In genomic region chr3:45566205-45566604, GRCh38 we compare ENCODE assay signal across 19 cellular contexts. TPM values are rescaled to one million over a fixed set of nuclear protein-coding genes. Genes with fewer than 3 reads are reported as not detected.
DNase-seq lines count a peak whose midpoint lies in the region; ATAC-seq, FAIRE-seq and TF ChIP-seq lines count a peak whose summit lies in the region.
"Had no signal": no experiment of that assay in that cellular context is flagged by ENCODE, and none has a peak within 500 bp of the region (broad histone marks: within the 10 kb centered on the region; RNA-seq: fewer than 3 reads in every experiment).

No MANE protein-coding gene starts in this region.

- no peaks in the 10 kb centered on the region for H3K27me3 ChIP-seq in transverse colon
- H3K27me3 ChIP-seq: ascending aorta, esophagus muscularis mucosa, suprapubic skin had no signal

- H3K9me3 Mint-ChIP-seq in activated naive CD8-positive, alpha-beta T cell treated with anti-CD3 and anti-CD28 coated beads, Interleukin-2, amount 10 ng/mL, durations not matched to agents 7 days and 5 days: no peaks in the 10 kb centered on the region
- H3K9me3 Mint-ChIP-seq in activated naive CD8-positive, alpha-beta T cell treated with anti-CD3 and anti-CD28 coated beads for 36 hours: no peaks in the 10 kb centered on the region
- no peaks in the 10 kb centered on the region for H3K9me3 Mint-ChIP-seq in activated T-helper 1 cell treated with anti-CD3 and anti-CD28 coated beads, Interleukin-12 subunit alpha, Interleukin-12 subunit beta, Interleukin-2, Interleukin-4 antibody, amounts not matched to agents 30 ng/mL and 10 ng/mL and 1 ng/mL, durations not matched to agents 14 hours and 24 hours and 36 hours
- no peaks in the 10 kb centered on the region for H3K9me3 Mint-ChIP-seq in stimulated activated naive B cell treated with anti-CD40 and anti-IgM and Interleukin-4, amounts not matched to agents 10 μg/mL and 1 μg/mL and 100 μg/mL, for 72 hours

- ATAC-seq in activated naive CD8-positive, alpha-beta T cell treated with anti-CD3 and anti-CD28 coated beads, Interleukin-2, amount 10 ng/mL, durations not matched to agents 7 days and 5 days (ENCODE audit: low read depth): no peak
- ATAC-seq in stimulated activated naive B cell treated with anti-CD40 and anti-IgM and Interleukin-4, amounts not matched to agents 10 μg/mL and 1 μg/mL and 100 μg/mL, for 72 hours (replicated peaks): peak; percentile 18 to 33
- ATAC-seq in GM18517 (IDR thresholded peaks at IDR 0.05; ENCODE audit: unreplicated experiment): no peak

- peaks cover 11% of the 10 kb centered on the region for H3K36me3 Mint-ChIP-seq in activated naive CD8-positive, alpha-beta T cell treated with anti-CD3 and anti-CD28 coated beads, Interleukin-2, amount 10 ng/mL, durations not matched to agents 7 days and 5 days
- H3K36me3 Mint-ChIP-seq in activated naive CD8-positive, alpha-beta T cell treated with anti-CD3 and anti-CD28 coated beads for 36 hours: peaks cover 2% of the 10 kb centered on the region
- H3K36me3 Mint-ChIP-seq in activated T-helper 1 cell treated with anti-CD3 and anti-CD28 coated beads, Interleukin-12 subunit alpha, Interleukin-12 subunit beta, Interleukin-2, Interleukin-4 antibody, amounts not matched to agents 30 ng/mL and 10 ng/mL and 1 ng/mL, durations not matched to agents 14 hours and 24 hours and 36 hours (ENCODE audit: low read depth): peaks cover 11% of the 10 kb centered on the region
- H3K36me3 Mint-ChIP-seq in stimulated activated naive B cell treated with anti-CD40 and anti-IgM and Interleukin-4, amounts not matched to agents 10 μg/mL and 1 μg/mL and 100 μg/mL, for 72 hours: peaks cover 0 to 5% of the 10 kb centered on the region in 2 donors

- 92 to 95% methylated on average over 5 to 6 of the region's 6 CpGs for WGBS in transverse colon (ENCODE audit: low coverage in 1 of 2), 2 donors

- no peak for TF ChIP-seq POLR2A in transverse colon (IDR thresholded peaks at IDR 0.05)

- intact Hi-C loops in activated T-helper 1 cell treated with anti-CD3 and anti-CD28 coated beads, Interleukin-12 subunit alpha, Interleukin-12 subunit beta, Interleukin-2, Interleukin-4 antibody, amounts not matched to agents 30 ng/mL and 10 ng/mL and 1 ng/mL, durations not matched to agents 14 hours and 24 hours and 36 hours (cut with micrococcal nuclease): loop anchor here (2.0 to 5.0 kb wide), 2 partner anchors 31 to 39 kb away; no protein-coding TSS in a partner anchor
- intact Hi-C loops in transverse colon (cut with DNase I; ENCODE audit: low total_unique reads): no loop called here

- H3K36me3 ChIP-seq in transverse colon: no peaks in the 10 kb centered on the region
- H3K36me3 ChIP-seq: ascending aorta, esophagus muscularis mucosa, suprapubic skin had no signal

- H3K27ac ChIP-seq in transverse colon: no peak overlapping the region
- H3K27ac ChIP-seq: ascending aorta, esophagus muscularis mucosa, psoas muscle, SK-N-MC, suprapubic skin had no signal

- no peak for TF ChIP-seq EP300 in transverse colon (IDR thresholded peaks at IDR 0.05; ENCODE audit: low read depth)

- H3K9me3 ChIP-seq in transverse colon: no peaks in the 10 kb centered on the region
- H3K9me3 ChIP-seq: psoas muscle, suprapubic skin had no signal

- TF ChIP-seq CTCF in transverse colon (IDR thresholded peaks at IDR 0.05): no peak

- no peaks in the 10 kb centered on the region for H3K27me3 Mint-ChIP-seq in activated naive CD8-positive, alpha-beta T cell treated with anti-CD3 and anti-CD28 coated beads, Interleukin-2, amount 10 ng/mL, durations not matched to agents 7 days and 5 days
- H3K27me3 Mint-ChIP-seq in activated naive CD8-positive, alpha-beta T cell treated with anti-CD3 and anti-CD28 coated beads for 36 hours: no peaks in the 10 kb centered on the region
- no peaks in the 10 kb centered on the region for H3K27me3 Mint-ChIP-seq in activated T-helper 1 cell treated with anti-CD3 and anti-CD28 coated beads, Interleukin-12 subunit alpha, Interleukin-12 subunit beta, Interleukin-2, Interleukin-4 antibody, amounts not matched to agents 30 ng/mL and 10 ng/mL and 1 ng/mL, durations not matched to agents 14 hours and 24 hours and 36 hours (ENCODE audit: insufficient read depth)
- no peaks in the 10 kb centered on the region for H3K27me3 Mint-ChIP-seq in stimulated activated naive B cell treated with anti-CD40 and anti-IgM and Interleukin-4, amounts not matched to agents 10 μg/mL and 1 μg/mL and 100 μg/mL, for 72 hours

- no peak for DNase-seq in activated naive CD8-positive, alpha-beta T cell treated with anti-CD3 and anti-CD28 coated beads, Interleukin-2, amount 10 ng/mL, durations not matched to agents 7 days and 5 days
- DNase-seq in activated naive CD8-positive, alpha-beta T cell treated with anti-CD3 and anti-CD28 coated beads for 36 hours: no peak
- DNase-seq in GM18507 (ENCODE audit: extremely low spot score, insufficient read length, low read depth) (no peak), transverse colon (no peak)
- no peak for DNase-seq in activated T-helper 1 cell treated with anti-CD3 and anti-CD28 coated beads, Interleukin-12 subunit alpha, Interleukin-12 subunit beta, Interleukin-2, Interleukin-4 antibody, amounts not matched to agents 30 ng/mL and 10 ng/mL and 1 ng/mL, durations not matched to agents 14 hours and 24 hours and 36 hours (ENCODE audit: low spot score)
- no peak for DNase-seq in stimulated activated naive B cell treated with anti-CD40 and anti-IgM and Interleukin-4, amounts not matched to agents 10 μg/mL and 1 μg/mL and 100 μg/mL, for 72 hours
- DNase-seq: activated naive CD4-positive, alpha-beta T cell treated with Interleukin-2 at 50 U/mL for 16 hours; cerebellar nuclear complex; effector CD8-positive, alpha-beta T cell; NCI-H1105 treated with DMSO at 0.1 percent for 48 hours; NCI-H2107; psoas muscle; stimulated activated CD8-positive, alpha-beta memory T cell treated with anti-CD3 and anti-CD28 coated beads, Interleukin-4, amount 100 ng/mL, for 48 hours had no signal

- H3K4me3 Mint-ChIP-seq in activated naive CD8-positive, alpha-beta T cell treated with anti-CD3 and anti-CD28 coated beads, Interleukin-2, amount 10 ng/mL, durations not matched to agents 7 days and 5 days: no peak overlapping the region
- no peak overlapping the region for H3K4me3 Mint-ChIP-seq in activated naive CD8-positive, alpha-beta T cell treated with anti-CD3 and anti-CD28 coated beads for 36 hours
- H3K4me3 Mint-ChIP-seq in activated T-helper 1 cell treated with anti-CD3 and anti-CD28 coated beads, Interleukin-12 subunit alpha, Interleukin-12 subunit beta, Interleukin-2, Interleukin-4 antibody, amounts not matched to agents 30 ng/mL and 10 ng/mL and 1 ng/mL, durations not matched to agents 14 hours and 24 hours and 36 hours: no peak overlapping the region
- peak overlapping the region; percentile 6 to 30 for H3K4me3 Mint-ChIP-seq in stimulated activated naive B cell treated with anti-CD40 and anti-IgM and Interleukin-4, amounts not matched to agents 10 μg/mL and 1 μg/mL and 100 μg/mL, for 72 hours

- in situ Hi-C loops in transverse colon (cut with MboI; ENCODE audit: low pct_ligation_motif_present in 1 of 4, low pct_unique_long_range_greater_than_20kb in 1 of 4, low sequenced_read_pairs in 3 of 4): no loop called here

- peaks cover 0 to 5% (median 1%) of the 10 kb centered on the region in 4 donors for H3K4me1 ChIP-seq in transverse colon
- H3K4me1 ChIP-seq: ascending aorta had no signal

- POLR2A ChIA-PET in activated naive CD8-positive, alpha-beta T cell treated with anti-CD3 and anti-CD28 coated beads, Interleukin-2, amount 10 ng/mL, durations not matched to agents 7 days and 5 days (lab: Charles Lee): no interaction called here

- peaks cover 25% of the 10 kb centered on the region for H3K4me1 Mint-ChIP-seq in activated naive CD8-positive, alpha-beta T cell treated with anti-CD3 and anti-CD28 coated beads, Interleukin-2, amount 10 ng/mL, durations not matched to agents 7 days and 5 days
- H3K4me1 Mint-ChIP-seq in activated naive CD8-positive, alpha-beta T cell treated with anti-CD3 and anti-CD28 coated beads for 36 hours: peaks cover 24% of the 10 kb centered on the region
- peaks cover 55% of the 10 kb centered on the region for H3K4me1 Mint-ChIP-seq in activated T-helper 1 cell treated with anti-CD3 and anti-CD28 coated beads, Interleukin-12 subunit alpha, Interleukin-12 subunit beta, Interleukin-2, Interleukin-4 antibody, amounts not matched to agents 30 ng/mL and 10 ng/mL and 1 ng/mL, durations not matched to agents 14 hours and 24 hours and 36 hours (ENCODE audit: low read depth)
- peaks cover 48 to 66% of the 10 kb centered on the region in 2 donors for H3K4me1 Mint-ChIP-seq in stimulated activated naive B cell treated with anti-CD40 and anti-IgM and Interleukin-4, amounts not matched to agents 10 μg/mL and 1 μg/mL and 100 μg/mL, for 72 hours

- peak overlapping the region; percentile 51 for H3K27ac Mint-ChIP-seq in activated naive CD8-positive, alpha-beta T cell treated with anti-CD3 and anti-CD28 coated beads, Interleukin-2, amount 10 ng/mL, durations not matched to agents 7 days and 5 days
- no peak overlapping the region for H3K27ac Mint-ChIP-seq in activated naive CD8-positive, alpha-beta T cell treated with anti-CD3 and anti-CD28 coated beads for 36 hours
- H3K27ac Mint-ChIP-seq in activated T-helper 1 cell treated with anti-CD3 and anti-CD28 coated beads, Interleukin-12 subunit alpha, Interleukin-12 subunit beta, Interleukin-2, Interleukin-4 antibody, amounts not matched to agents 30 ng/mL and 10 ng/mL and 1 ng/mL, durations not matched to agents 14 hours and 24 hours and 36 hours: peak overlapping the region; percentile 14
- peak overlapping the region; percentile 88 for H3K27ac Mint-ChIP-seq in stimulated activated naive B cell treated with anti-CD40 and anti-IgM and Interleukin-4, amounts not matched to agents 10 μg/mL and 1 μg/mL and 100 μg/mL, for 72 hours

- FAIRE-seq in GM18507 (lab: Jason Lieb, UNC): peak; percentile 86
- FAIRE-seq: H1 had no signal

- no peak overlapping the region for H3K4me3 ChIP-seq in transverse colon
- H3K4me3 ChIP-seq: ascending aorta, esophagus muscularis mucosa, psoas muscle, SK-N-MC, suprapubic skin had no signal

RNA-seq across cellular contexts. Expression of gene LIMD1, which starts 28.3 kb away (rescaled TPM):
- total RNA-seq in activated naive CD8-positive, alpha-beta T cell treated with anti-CD3 and anti-CD28 coated beads, Interleukin-2, amount 10 ng/mL, durations not matched to agents 7 days and 5 days: 10 to 100 TPM; 47.3 to 47.5 TPM
- total RNA-seq in activated naive CD8-positive, alpha-beta T cell treated with anti-CD3 and anti-CD28 coated beads for 36 hours: 10 to 100 TPM; 23.8 to 26.5 TPM
- 36.3 and 40.8 TPM in 2 replicates for total RNA-seq in activated T-helper 1 cell treated with anti-CD3 and anti-CD28 coated beads, Interleukin-12 subunit alpha, Interleukin-12 subunit beta, Interleukin-2, Interleukin-4 antibody, amounts not matched to agents 30 ng/mL and 10 ng/mL and 1 ng/mL, durations not matched to agents 14 hours and 24 hours and 36 hours
- total RNA-seq in transverse colon: 10 to 100 TPM; 28.3 to 84.9 (median 36.0) TPM

Comparison
In these comparisons a context has a peak if more than half of its experiments do, and no peak if none do; other contexts are left out.
1. ATAC-seq: peak in stimulated activated naive B cell treated with anti-CD40 and anti-IgM and Interleukin-4, amounts not matched to agents 10 μg/mL and 1 μg/mL and 100 μg/mL, for 72 hours (2 of 2); none in activated naive CD8-positive, alpha-beta T cell treated with anti-CD3 and anti-CD28 coated beads, Interleukin-2, amount 10 ng/mL, durations not matched to agents 7 days and 5 days (single experiment) and GM18517 (single experiment).
2. H3K4me3 Mint-ChIP-seq: peak in stimulated activated naive B cell treated with anti-CD40 and anti-IgM and Interleukin-4, amounts not matched to agents 10 μg/mL and 1 μg/mL and 100 μg/mL, for 72 hours (2 of 2); none in activated naive CD8-positive, alpha-beta T cell treated with anti-CD3 and anti-CD28 coated beads, Interleukin-2, amount 10 ng/mL, durations not matched to agents 7 days and 5 days (single experiment), activated naive CD8-positive, alpha-beta T cell treated with anti-CD3 and anti-CD28 coated beads for 36 hours (single experiment) and activated T-helper 1 cell treated with anti-CD3 and anti-CD28 coated beads, Interleukin-12 subunit alpha, Interleukin-12 subunit beta, Interleukin-2, Interleukin-4 antibody, amounts not matched to agents 30 ng/mL and 10 ng/mL and 1 ng/mL, durations not matched to agents 14 hours and 24 hours and 36 hours (single experiment).